Comparison of ENCODE assay signal across 22 cellular contexts in genomic region chr2:186755066-186755465, GRCh38.
DNase-seq lines count a peak whose midpoint lies in the region; ATAC-seq and TF ChIP-seq lines count a peak whose summit lies in the region.
"Had no signal": no experiment of that assay in that cellular context is flagged by ENCODE, and none has a peak within 500 bp of the region (broad histone marks: within the 10 kb centered on the region; RNA-seq: fewer than 3 reads in every experiment).

No MANE protein-coding gene starts in this region.

- H3K9me3 ChIP-seq in CD4-positive, alpha-beta memory T cell (ENCODE audit: control insufficient read depth in 1 of 2, low read length in 2 of 2): no peaks in the 10 kb centered on the region
- H3K9me3 ChIP-seq: right lobe of liver, vagina had no signal

- H3K9me3 Mint-ChIP-seq in chondrocyte (ENCODE audit: low read depth): peaks cover 4% of the 10 kb centered on the region
- peaks cover 0 to 2% (median 0%) of the 10 kb centered on the region in 8 donors for H3K9me3 Mint-ChIP-seq in CD4-positive, alpha-beta memory T cell
- H3K9me3 Mint-ChIP-seq: activated CD4-positive, alpha-beta memory T cell treated with anti-CD3 and anti-CD28 coated beads, Interleukin-2, amount 10 ng/mL, durations not matched to agents 7 days and 5 days; memory B cell had no signal

- H3K36me3 ChIP-seq in CD4-positive, alpha-beta memory T cell (ENCODE audit: insufficient read depth, low read length): no peaks in the 10 kb centered on the region
- H3K36me3 ChIP-seq: right lobe of liver, vagina had no signal

- H3K4me3 Mint-ChIP-seq in chondrocyte (ENCODE audit: unreplicated experiment): no peak overlapping the region
- H3K4me3 Mint-ChIP-seq in CD4-positive, alpha-beta memory T cell: no peak overlapping the region
- H3K4me3 Mint-ChIP-seq: activated CD4-positive, alpha-beta memory T cell treated with anti-CD3 and anti-CD28 coated beads, Interleukin-2, amount 10 ng/mL, durations not matched to agents 7 days and 5 days; memory B cell; naive thymus-derived CD8-positive, alpha-beta T cell had no signal

- no peaks in the 10 kb centered on the region for H3K4me1 ChIP-seq in CD4-positive, alpha-beta memory T cell (ENCODE audit: insufficient read depth, low read length)
- H3K4me1 ChIP-seq: parathyroid adenoma, right lobe of liver, vagina had no signal

- intact Hi-C loops in CD4-positive, alpha-beta memory T cell (cut with micrococcal nuclease): no loop called here

- CTCF ChIA-PET in CD4-positive, alpha-beta memory T cell (lab: Charles Lee; ENCODE audit: partially characterized antibody): no interaction called here

- H3K27ac Mint-ChIP-seq in chondrocyte (ENCODE audit: unreplicated experiment): peak overlapping the region; percentile 55
- H3K27ac Mint-ChIP-seq in CD4-positive, alpha-beta memory T cell: no peak overlapping the region
- H3K27ac Mint-ChIP-seq: activated CD4-positive, alpha-beta memory T cell treated with anti-CD3 and anti-CD28 coated beads, Interleukin-2, amount 10 ng/mL, durations not matched to agents 7 days and 5 days; memory B cell; naive thymus-derived CD8-positive, alpha-beta T cell had no signal

- no peaks in the 10 kb centered on the region for H3K27me3 Mint-ChIP-seq in chondrocyte (ENCODE audit: low read depth)
- peaks cover 0 to 2% of the 10 kb centered on the region in 2 donors for H3K27me3 Mint-ChIP-seq in CD4-positive, alpha-beta memory T cell
- H3K27me3 Mint-ChIP-seq: activated CD4-positive, alpha-beta memory T cell treated with anti-CD3 and anti-CD28 coated beads, Interleukin-2, amount 10 ng/mL, durations not matched to agents 7 days and 5 days; memory B cell had no signal

- H3K4me3 ChIP-seq in CD4-positive, alpha-beta memory T cell (ENCODE audit: low read length in 2 of 2): no peak overlapping the region
- H3K4me3 ChIP-seq: right lobe of liver, vagina had no signal

- ATAC-seq in GM19455 (IDR thresholded peaks at IDR 0.05; ENCODE audit: unreplicated experiment): no peak
- ATAC-seq: naive thymus-derived CD8-positive, alpha-beta T cell; right lobe of liver had no signal

- POLR2A ChIA-PET in CD4-positive, alpha-beta memory T cell (lab: Charles Lee; ENCODE audit: partially characterized antibody): no interaction called here

- no peaks in the 10 kb centered on the region for H3K36me3 Mint-ChIP-seq in chondrocyte (ENCODE audit: low read depth)
- no peaks in the 10 kb centered on the region for H3K36me3 Mint-ChIP-seq in CD4-positive, alpha-beta memory T cell
- H3K36me3 Mint-ChIP-seq: memory B cell; naive thymus-derived CD8-positive, alpha-beta T cell had no signal

- H3K27me3 ChIP-seq in CD4-positive, alpha-beta memory T cell (ENCODE audit: insufficient read depth, low read length): no peaks in the 10 kb centered on the region
- H3K27me3 ChIP-seq: right lobe of liver, vagina had no signal

- DNase-seq in AG20443 (ENCODE audit: low spot score) (peak; percentile 27), NCI-H446 treated with DMSO at 0.1 percent for 48 hours (lab: John Stamatoyannopoulos, UW) (peak; percentile 30), chondrocyte (ENCODE audit: low spot score) (no peak), medulla oblongata (ENCODE audit: extremely low spot score) (peak; percentile 14), retina (no peak)
- DNase-seq in CD4-positive, alpha-beta memory T cell: no peak
- DNase-seq in activated naive CD4-positive, alpha-beta T cell treated with anti-CD3 and anti-CD28 coated beads, Interleukin-2, amount 50 U/mL, for 16 hours: no peak
- DNase-seq: activated CD4-positive, alpha-beta memory T cell treated with anti-CD3 and anti-CD28 coated beads, Interleukin-2, amount 10 ng/mL, durations not matched to agents 7 days and 5 days; activated CD4-positive, CD25-positive, alpha-beta regulatory T cell; amniotic stem cell; DMS 273 treated with DMSO at 0.1 percent for 48 hours; Kasumi-1; naive thymus-derived CD8-positive, alpha-beta T cell; NCI-H1105; NCI-H2107; NCI-H524 treated with DMSO at 0.1 percent for 48 hours; right lobe of liver; T-helper 9 cell had no signal

- H3K27ac ChIP-seq in CD4-positive, alpha-beta memory T cell (ENCODE audit: low read depth, low read length): no peak overlapping the region
- H3K27ac ChIP-seq: parathyroid adenoma, right lobe of liver, vagina had no signal

- H3K4me1 Mint-ChIP-seq in chondrocyte (ENCODE audit: low read depth): peaks cover 22% of the 10 kb centered on the region
- no peaks in the 10 kb centered on the region for H3K4me1 Mint-ChIP-seq in CD4-positive, alpha-beta memory T cell
- H3K4me1 Mint-ChIP-seq: activated CD4-positive, alpha-beta memory T cell treated with anti-CD3 and anti-CD28 coated beads, Interleukin-2, amount 10 ng/mL, durations not matched to agents 7 days and 5 days; memory B cell; naive thymus-derived CD8-positive, alpha-beta T cell had no signal

- TF ChIP-seq CTCF in chondrocyte (IDR thresholded peaks at IDR 0.05): peak; percentile 6

Comparison
In these comparisons a context has a peak if more than half of its experiments do, and no peak if none do; other contexts are left out.
1. DNase-seq: peak in AG20443 (single experiment), NCI-H446 treated with DMSO at 0.1 percent for 48 hours (single experiment) and medulla oblongata (single experiment); none in chondrocyte (single experiment), CD4-positive, alpha-beta memory T cell (0 of 5), activated naive CD4-positive, alpha-beta T cell treated with anti-CD3 and anti-CD28 coated beads, Interleukin-2, amount 50 U/mL, for 16 hours (single experiment) and retina (single experiment).